1 cellular context compared by ENCODE assay signal in the genomic region with DNA sequence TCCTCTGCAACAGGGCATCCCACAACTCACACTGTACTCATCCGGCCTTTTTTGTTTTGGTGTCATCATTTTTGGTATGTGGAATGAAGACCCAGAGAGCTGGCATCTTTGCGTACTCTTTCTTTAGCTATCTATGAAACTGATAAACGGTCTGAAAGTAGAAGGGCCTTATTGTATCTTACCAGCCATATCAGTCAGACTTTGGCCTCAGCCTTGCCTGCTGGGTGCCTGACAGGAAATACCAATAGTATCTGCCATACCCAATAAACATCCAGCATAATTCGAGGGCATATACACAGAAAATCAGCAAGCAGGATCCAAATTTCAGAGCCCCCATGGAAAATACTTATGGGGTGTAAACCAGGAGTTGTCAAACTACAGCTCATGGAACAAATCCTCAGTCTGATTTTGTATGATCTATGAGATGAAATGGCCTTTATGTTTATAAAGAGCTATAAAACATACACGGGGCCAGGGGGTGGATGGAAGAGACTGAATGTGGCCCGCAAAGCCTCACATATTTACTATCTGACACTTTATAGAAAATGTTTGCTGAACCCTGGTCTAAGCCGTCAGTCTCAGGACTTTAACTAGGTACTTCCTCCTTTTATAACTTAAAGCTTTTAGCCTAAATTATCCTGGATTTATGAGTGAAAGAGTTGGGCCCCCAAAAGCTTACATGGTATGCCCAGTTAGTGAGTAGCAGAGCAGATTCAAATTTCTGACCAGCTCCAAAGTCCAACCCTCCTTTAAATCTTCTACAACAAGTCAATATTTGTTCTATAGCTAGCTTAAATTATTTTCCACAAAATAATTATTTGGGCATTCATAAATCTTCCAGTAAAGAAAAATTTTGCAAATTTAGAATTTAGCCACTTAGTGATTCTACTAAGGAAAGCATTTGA.
TF ChIP-seq lines count a peak whose summit lies in the region.

No MANE protein-coding gene starts in this region.

TF ChIP-seq in HepG2, 621 proteins besides CTCF, POLR2A, EP300 and RAD21 (continued from another document and continues in another):
- no peak for TF ChIP-seq ATF2 (CRISPR knock-in tag; IDR thresholded peaks at IDR 0.05)
- TF ChIP-seq, protein P1, sequence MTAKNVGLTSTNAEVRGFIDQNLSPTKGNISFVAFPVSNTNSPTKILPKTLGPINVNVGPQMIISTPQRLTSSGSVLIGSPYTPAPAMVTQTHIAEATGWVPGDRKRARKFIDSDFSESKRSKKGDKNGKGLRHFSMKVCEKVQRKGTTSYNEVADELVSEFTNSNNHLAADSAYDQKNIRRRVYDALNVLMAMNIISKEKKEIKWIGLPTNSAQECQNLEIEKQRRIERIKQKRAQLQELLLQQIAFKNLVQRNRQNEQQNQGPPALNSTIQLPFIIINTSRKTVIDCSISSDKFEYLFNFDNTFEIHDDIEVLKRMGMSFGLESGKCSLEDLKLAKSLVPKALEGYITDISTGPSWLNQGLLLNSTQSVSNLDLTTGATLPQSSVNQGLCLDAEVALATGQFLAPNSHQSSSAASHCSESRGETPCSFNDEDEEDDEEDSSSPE (CRISPR knock-in tag; IDR thresholded peaks at IDR 0.05), result no peak
- peak; percentile 51; the same call in 1 of the 2 replicates for TF ChIP-seq PRDM10 (CRISPR knock-in tag; IDR thresholded peaks at IDR 0.05; ENCODE audit: low read depth)
- peak; percentile 42 for TF ChIP-seq ATF1 (CRISPR knock-in tag; IDR thresholded peaks at IDR 0.05)
- no peak for TF ChIP-seq PCBP1 (IDR thresholded peaks at IDR 0.05; ENCODE audit: borderline replicate concordance, low read depth, low read length)
- TF ChIP-seq ZBTB20 (CRISPR knock-in tag; IDR thresholded peaks at IDR 0.05; ENCODE audit: borderline replicate concordance, low read depth), result peak; percentile 80; the same call in 1 of the 2 replicates
- TF ChIP-seq MAX (IDR thresholded peaks at IDR 0.05), result 0 out of 2 replicates have a peak, but pooled peaks have one; percentile 22
- TF ChIP-seq ZBTB7B (CRISPR knock-in tag; IDR thresholded peaks at IDR 0.05), result 0 out of 2 replicates have a peak, but pooled peaks have one; percentile 17
- no peak for TF ChIP-seq CREB1 (IDR thresholded peaks at IDR 0.05)
- TF ChIP-seq CREB1 (CRISPR knock-in tag; IDR thresholded peaks at IDR 0.05), result no peak
- TF ChIP-seq HNRNPK (IDR thresholded peaks at IDR 0.05; ENCODE audit: low read depth, low read length, poor library complexity, severe bottlenecking), result no peak
- TF ChIP-seq, protein P2, sequence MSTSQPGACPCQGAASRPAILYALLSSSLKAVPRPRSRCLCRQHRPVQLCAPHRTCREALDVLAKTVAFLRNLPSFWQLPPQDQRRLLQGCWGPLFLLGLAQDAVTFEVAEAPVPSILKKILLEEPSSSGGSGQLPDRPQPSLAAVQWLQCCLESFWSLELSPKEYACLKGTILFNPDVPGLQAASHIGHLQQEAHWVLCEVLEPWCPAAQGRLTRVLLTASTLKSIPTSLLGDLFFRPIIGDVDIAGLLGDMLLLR (CRISPR knock-in tag; IDR thresholded peaks at IDR 0.05), result no peak
- no peak; the same call in 1 of the 2 replicates for TF ChIP-seq HOMEZ (CRISPR knock-in tag; IDR thresholded peaks at IDR 0.05; ENCODE audit: low read depth)
- peak; percentile 43; the same call in 1 of the 2 replicates for TF ChIP-seq ZFY (CRISPR knock-in tag; IDR thresholded peaks at IDR 0.05)
- TF ChIP-seq CREM (IDR thresholded peaks at IDR 0.05), result 0 out of 2 replicates have a peak, but pooled peaks have one; percentile 12
- no peak for TF ChIP-seq CREM (CRISPR knock-in tag; IDR thresholded peaks at IDR 0.05)
- 0 out of 2 replicates have a peak, but pooled peaks have one; percentile 48 for TF ChIP-seq TFE3 (CRISPR knock-in tag; IDR thresholded peaks at IDR 0.05)
- TF ChIP-seq, protein P3, sequence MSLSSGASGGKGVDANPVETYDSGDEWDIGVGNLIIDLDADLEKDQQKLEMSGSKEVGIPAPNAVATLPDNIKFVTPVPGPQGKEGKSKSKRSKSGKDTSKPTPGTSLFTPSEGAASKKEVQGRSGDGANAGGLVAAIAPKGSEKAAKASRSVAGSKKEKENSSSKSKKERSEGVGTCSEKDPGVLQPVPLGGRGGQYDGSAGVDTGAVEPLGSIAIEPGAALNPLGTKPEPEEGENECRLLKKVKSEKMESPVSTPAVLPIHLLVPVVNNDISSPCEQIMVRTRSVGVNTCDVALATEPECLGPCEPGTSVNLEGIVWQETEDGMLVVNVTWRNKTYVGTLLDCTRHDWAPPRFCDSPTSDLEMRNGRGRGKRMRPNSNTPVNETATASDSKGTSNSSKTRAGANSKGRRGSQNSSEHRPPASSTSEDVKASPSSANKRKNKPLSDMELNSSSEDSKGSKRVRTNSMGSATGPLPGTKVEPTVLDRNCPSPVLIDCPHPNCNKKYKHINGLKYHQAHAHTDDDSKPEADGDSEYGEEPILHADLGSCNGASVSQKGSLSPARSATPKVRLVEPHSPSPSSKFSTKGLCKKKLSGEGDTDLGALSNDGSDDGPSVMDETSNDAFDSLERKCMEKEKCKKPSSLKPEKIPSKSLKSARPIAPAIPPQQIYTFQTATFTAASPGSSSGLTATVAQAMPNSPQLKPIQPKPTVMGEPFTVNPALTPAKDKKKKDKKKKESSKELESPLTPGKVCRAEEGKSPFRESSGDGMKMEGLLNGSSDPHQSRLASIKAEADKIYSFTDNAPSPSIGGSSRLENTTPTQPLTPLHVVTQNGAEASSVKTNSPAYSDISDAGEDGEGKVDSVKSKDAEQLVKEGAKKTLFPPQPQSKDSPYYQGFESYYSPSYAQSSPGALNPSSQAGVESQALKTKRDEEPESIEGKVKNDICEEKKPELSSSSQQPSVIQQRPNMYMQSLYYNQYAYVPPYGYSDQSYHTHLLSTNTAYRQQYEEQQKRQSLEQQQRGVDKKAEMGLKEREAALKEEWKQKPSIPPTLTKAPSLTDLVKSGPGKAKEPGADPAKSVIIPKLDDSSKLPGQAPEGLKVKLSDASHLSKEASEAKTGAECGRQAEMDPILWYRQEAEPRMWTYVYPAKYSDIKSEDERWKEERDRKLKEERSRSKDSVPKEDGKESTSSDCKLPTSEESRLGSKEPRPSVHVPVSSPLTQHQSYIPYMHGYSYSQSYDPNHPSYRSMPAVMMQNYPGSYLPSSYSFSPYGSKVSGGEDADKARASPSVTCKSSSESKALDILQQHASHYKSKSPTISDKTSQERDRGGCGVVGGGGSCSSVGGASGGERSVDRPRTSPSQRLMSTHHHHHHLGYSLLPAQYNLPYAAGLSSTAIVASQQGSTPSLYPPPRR (CRISPR knock-in tag; IDR thresholded peaks at IDR 0.05; ENCODE audit: borderline replicate concordance), result 0 out of 2 replicates have a peak, but pooled peaks have one; percentile 17
- TF ChIP-seq HMG20A (CRISPR knock-in tag; IDR thresholded peaks at IDR 0.05; ENCODE audit: borderline replicate concordance), result peak; percentile 38; the same call in 1 of the 2 replicates
- TF ChIP-seq FOXP1 (IDR thresholded peaks at IDR 0.05), result no peak
- TF ChIP-seq FOXP1 (CRISPR knock-in tag; IDR thresholded peaks at IDR 0.05), result peak; percentile 53; the same call in 1 of the 2 replicates
- no peak; the same call in 1 of the 2 replicates for TF ChIP-seq SIX4 (CRISPR knock-in tag; IDR thresholded peaks at IDR 0.05)
- TF ChIP-seq SCMH1 (CRISPR knock-in tag; IDR thresholded peaks at IDR 0.05; ENCODE audit: borderline replicate concordance), result no peak
- no peak for TF ChIP-seq ZNF703 (CRISPR knock-in tag; IDR thresholded peaks at IDR 0.05; ENCODE audit: borderline replicate concordance)
- no peak for TF ChIP-seq ARID3A (IDR thresholded peaks at IDR 0.05; ENCODE audit: low read depth, low read length)
- TF ChIP-seq, protein P4, sequence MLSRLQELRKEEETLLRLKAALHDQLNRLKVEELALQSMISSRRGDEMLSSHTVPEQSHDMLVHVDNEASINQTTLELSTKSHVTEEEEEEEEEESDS (CRISPR knock-in tag; IDR thresholded peaks at IDR 0.05; ENCODE audit: borderline replicate concordance), result no peak
- 0 out of 2 replicates have a peak, but pooled peaks have one; percentile 25 for TF ChIP-seq RXRB (CRISPR knock-in tag; IDR thresholded peaks at IDR 0.05; ENCODE audit: borderline replicate concordance)
- TF ChIP-seq, protein P5, sequence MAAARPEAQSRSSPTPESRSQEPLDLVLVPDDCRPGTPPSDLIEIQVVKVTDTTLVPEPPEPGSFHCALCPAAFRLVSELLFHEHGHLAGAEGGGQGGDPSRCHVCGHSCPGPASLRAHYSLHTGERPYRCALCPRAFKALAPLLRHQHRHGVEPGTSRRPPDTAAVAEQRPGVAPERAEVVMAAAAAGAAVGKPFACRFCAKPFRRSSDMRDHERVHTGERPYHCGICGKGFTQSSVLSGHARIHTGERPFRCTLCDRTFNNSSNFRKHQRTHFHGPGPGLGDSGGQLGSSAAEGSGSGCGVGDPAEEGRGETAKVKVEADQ (CRISPR knock-in tag; IDR thresholded peaks at IDR 0.05; ENCODE audit: borderline replicate concordance), result no peak
- peak; percentile 37; the same call in 1 of the 2 replicates for TF ChIP-seq SOX5 (CRISPR knock-in tag; IDR thresholded peaks at IDR 0.05; ENCODE audit: borderline replicate concordance)
- peak; percentile 8 for TF ChIP-seq GATAD2A (CRISPR knock-in tag; IDR thresholded peaks at IDR 0.05)
- TF ChIP-seq ZNF652 (CRISPR knock-in tag; IDR thresholded peaks at IDR 0.05; ENCODE audit: borderline replicate concordance, low read depth), result no peak
- TF ChIP-seq ZNF781 (CRISPR knock-in tag; IDR thresholded peaks at IDR 0.05; ENCODE audit: borderline replicate concordance, not compliant biosample characterization), result peak; percentile 39
